In the genomic region with DNA sequence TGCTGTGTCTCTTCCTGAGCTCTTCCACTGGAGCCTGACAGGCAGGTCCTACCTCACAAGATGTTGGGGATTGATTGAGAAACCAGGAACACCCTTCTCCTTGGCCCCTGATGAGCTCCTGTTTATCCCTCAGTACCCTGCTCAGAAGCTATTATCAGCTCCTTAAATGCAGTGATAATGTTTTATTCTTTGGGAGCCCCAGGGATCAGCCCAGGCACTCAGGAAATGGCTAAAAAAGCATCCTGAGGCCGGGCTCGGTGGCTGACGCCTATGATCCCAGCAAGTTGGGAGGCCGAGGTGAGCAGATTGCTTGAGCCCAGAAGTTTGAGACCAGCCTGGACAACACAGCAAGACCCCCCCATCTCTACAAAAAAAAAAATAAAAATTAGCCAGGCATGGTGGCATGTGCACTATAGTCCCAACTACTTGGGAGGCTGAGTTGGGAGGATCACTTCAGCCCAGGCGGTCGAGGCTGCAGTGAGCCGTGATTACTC, we compare ENCODE assay signal across 18 cellular contexts. TPM values are rescaled to one million over a fixed set of nuclear protein-coding genes. Genes with fewer than 3 reads are reported as not detected.
DNase-seq lines count a peak whose midpoint lies in the region; ATAC-seq and TF ChIP-seq lines count a peak whose summit lies in the region.
"Had no signal": no experiment of that assay in that cellular context is flagged by ENCODE, and none has a peak within 500 bp of the region (broad histone marks: within the 10 kb centered on the region; RNA-seq: fewer than 3 reads in every experiment).

No MANE protein-coding gene starts in this region.

- peak overlapping the region in 1 of 8 donors; percentile 52 for H3K4me3 Mint-ChIP-seq in CD4-positive, alpha-beta memory T cell
- H3K4me3 Mint-ChIP-seq in activated T-helper 1 cell treated with anti-CD3 and anti-CD28 coated beads, Interleukin-12 subunit alpha, Interleukin-12 subunit beta, Interleukin-2, Interleukin-4 antibody, amounts not matched to agents 30 ng/mL and 10 ng/mL and 1 ng/mL, durations not matched to agents 14 hours and 24 hours and 36 hours: no peak overlapping the region
- no peak overlapping the region for H3K4me3 Mint-ChIP-seq in effector memory CD8-positive, alpha-beta T cell

- H3K4me1 ChIP-seq in CD4-positive, alpha-beta memory T cell (ENCODE audit: insufficient read depth, low read length): peaks cover 27% of the 10 kb centered on the region
- H3K4me1 ChIP-seq in mesenchymal stem cell (ENCODE audit: control insufficient read depth, insufficient read depth, low read depth, low read length) (peaks cover 29% of the 10 kb centered on the region), tibial nerve (peaks cover 0 to 21% (median 13%) of the 10 kb centered on the region in 4 donors), upper lobe of right lung (peaks cover 8% of the 10 kb centered on the region)

- H2BK5ac ChIP-seq in mesenchymal stem cell (ENCODE audit: low read depth, low read length, poor library complexity, severe bottlenecking): no peak overlapping the region

- H3K14ac ChIP-seq in mesenchymal stem cell (ENCODE audit: low read length in 2 of 2): no peak overlapping the region

- TF ChIP-seq EP300 in tibial nerve (IDR thresholded peaks at IDR 0.05): no peak

- H2BK12ac ChIP-seq in mesenchymal stem cell (ENCODE audit: low read length in 2 of 2): peak overlapping the region in 1 of 2 experiments; percentile 76

- no peak for DNase-seq in CD4-positive, alpha-beta memory T cell
- DNase-seq in activated T-helper 1 cell treated with anti-CD3 and anti-CD28 coated beads, Interleukin-12 subunit alpha, Interleukin-12 subunit beta, Interleukin-2, Interleukin-4 antibody, amounts not matched to agents 30 ng/mL and 10 ng/mL and 1 ng/mL, durations not matched to agents 14 hours and 24 hours and 36 hours (ENCODE audit: low spot score): no peak
- DNase-seq in mesenchymal stem cell: no peak
- no peak for DNase-seq in effector memory CD8-positive, alpha-beta T cell
- no peak for DNase-seq in tibial nerve (ENCODE audit: low spot score in 2 of 2)
- DNase-seq in C1 segment of cervical spinal cord (lab: John Stamatoyannopoulos, UW): no peak
- DNase-seq in upper lobe of right lung: no peak
- DNase-seq: effector CD8-positive, alpha-beta T cell; NCI-H1417 treated with DMSO at 0.1 percent for 48 hours; NCI-H774; stimulated activated CD4-positive, alpha-beta T cell treated with anti-CD3 and anti-CD28 coated beads, Interleukin-4, amount 100 ng/mL, for 1 hour had no signal

- H2AK5ac ChIP-seq in mesenchymal stem cell (ENCODE audit: low read length, severe bottlenecking): peak overlapping the region; percentile 18

- peak overlapping the region; percentile 13 for H2BK15ac ChIP-seq in mesenchymal stem cell (ENCODE audit: low read depth, poor library complexity, severe bottlenecking)

- peaks cover 7 to 46% (median 8%) of the 10 kb centered on the region in 4 donors for H3K4me1 Mint-ChIP-seq in CD4-positive, alpha-beta memory T cell
- H3K4me1 Mint-ChIP-seq in activated T-helper 1 cell treated with anti-CD3 and anti-CD28 coated beads, Interleukin-12 subunit alpha, Interleukin-12 subunit beta, Interleukin-2, Interleukin-4 antibody, amounts not matched to agents 30 ng/mL and 10 ng/mL and 1 ng/mL, durations not matched to agents 14 hours and 24 hours and 36 hours (ENCODE audit: low read depth): peaks cover 5% of the 10 kb centered on the region
- H3K4me1 Mint-ChIP-seq in effector memory CD8-positive, alpha-beta T cell (ENCODE audit: low read depth in 2 of 2): peaks cover 8 to 20% of the 10 kb centered on the region in 2 donors

- peaks cover 8 to 9% of the 10 kb centered on the region in 2 donors for H3K36me3 Mint-ChIP-seq in CD4-positive, alpha-beta memory T cell
- H3K36me3 Mint-ChIP-seq in activated T-helper 1 cell treated with anti-CD3 and anti-CD28 coated beads, Interleukin-12 subunit alpha, Interleukin-12 subunit beta, Interleukin-2, Interleukin-4 antibody, amounts not matched to agents 30 ng/mL and 10 ng/mL and 1 ng/mL, durations not matched to agents 14 hours and 24 hours and 36 hours (ENCODE audit: low read depth): peaks cover 9% of the 10 kb centered on the region
- H3K36me3 Mint-ChIP-seq in effector memory CD8-positive, alpha-beta T cell (ENCODE audit: insufficient read depth): peaks cover 34% of the 10 kb centered on the region

- no peak overlapping the region for H3K23ac ChIP-seq in mesenchymal stem cell (ENCODE audit: low read length in 2 of 2)

- H3K27me3 ChIP-seq in CD4-positive, alpha-beta memory T cell (ENCODE audit: insufficient read depth, low read length): no peaks in the 10 kb centered on the region
- H3K27me3 ChIP-seq in mesenchymal stem cell (ENCODE audit: control insufficient read depth in 1 of 2, insufficient read depth in 1 of 2, low read length in 2 of 2) (no peaks in the 10 kb centered on the region), tibial nerve (peaks cover 0 to under 1% of the 10 kb centered on the region in 2 donors), upper lobe of right lung (no peaks in the 10 kb centered on the region)
- H3K27me3 ChIP-seq: SJSA1, vagina had no signal

- TF ChIP-seq CTCF in 22Rv1 (IDR thresholded peaks at IDR 0.05) (no peak), tibial nerve (IDR thresholded peaks at IDR 0.05) (no peak), upper lobe of right lung (IDR thresholded peaks at IDR 0.05) (no peak)

- H2AFZ ChIP-seq in mesenchymal stem cell (ENCODE audit: low read depth, low read length): no peak overlapping the region

- 98% methylated on average over 7 of the region's 7 CpGs for WGBS in mesenchymal stem cell
- 57 to 78% methylated on average over 7 of the region's 7 CpGs for WGBS in tibial nerve, 2 donors

- H3K9me3 Mint-ChIP-seq in CD4-positive, alpha-beta memory T cell: peaks cover 5 to 27% (median 21%) of the 10 kb centered on the region in 8 donors
- peaks cover 19% of the 10 kb centered on the region for H3K9me3 Mint-ChIP-seq in activated T-helper 1 cell treated with anti-CD3 and anti-CD28 coated beads, Interleukin-12 subunit alpha, Interleukin-12 subunit beta, Interleukin-2, Interleukin-4 antibody, amounts not matched to agents 30 ng/mL and 10 ng/mL and 1 ng/mL, durations not matched to agents 14 hours and 24 hours and 36 hours
- peaks cover 6 to 20% of the 10 kb centered on the region in 2 donors for H3K9me3 Mint-ChIP-seq in effector memory CD8-positive, alpha-beta T cell

- ATAC-seq in effector memory CD8-positive, alpha-beta T cell (replicated peaks): no peak
- no peak for ATAC-seq in upper lobe of right lung

- intact Hi-C loops in CD4-positive, alpha-beta memory T cell (cut with micrococcal nuclease): no loop called here
- intact Hi-C loops in activated T-helper 1 cell treated with anti-CD3 and anti-CD28 coated beads, Interleukin-12 subunit alpha, Interleukin-12 subunit beta, Interleukin-2, Interleukin-4 antibody, amounts not matched to agents 30 ng/mL and 10 ng/mL and 1 ng/mL, durations not matched to agents 14 hours and 24 hours and 36 hours (cut with micrococcal nuclease): no loop called here
- intact Hi-C loops in upper lobe of right lung (cut with DNase I): no loop called here

- H4K91ac ChIP-seq in mesenchymal stem cell (ENCODE audit: low read length): peak overlapping the region; percentile 91

- H3K9ac ChIP-seq in mesenchymal stem cell (ENCODE audit: low read length): no peak overlapping the region

- TF ChIP-seq POLR2A in tibial nerve (IDR thresholded peaks at IDR 0.05): no peak

- no peak overlapping the region for H3K4me2 ChIP-seq in mesenchymal stem cell (ENCODE audit: low read length, poor library complexity, severe bottlenecking)

- H4K8ac ChIP-seq in mesenchymal stem cell (ENCODE audit: low read length): no peak overlapping the region

- no peaks in the 10 kb centered on the region for H3K36me3 ChIP-seq in CD4-positive, alpha-beta memory T cell (ENCODE audit: insufficient read depth, low read length)
- H3K36me3 ChIP-seq in mesenchymal stem cell (ENCODE audit: control insufficient read depth in 1 of 2, insufficient read depth in 2 of 2, low read depth in 1 of 2, low read length in 2 of 2): peaks cover 0 to 3% of the 10 kb centered on the region in 2 experiments
- H3K36me3 ChIP-seq in tibial nerve: no peaks in the 10 kb centered on the region
- no peaks in the 10 kb centered on the region for H3K36me3 ChIP-seq in upper lobe of right lung
- H3K36me3 ChIP-seq: cardiac muscle cell, vagina had no signal

- H3K9me3 ChIP-seq in CD4-positive, alpha-beta memory T cell (ENCODE audit: control insufficient read depth in 1 of 2, low read length in 2 of 2): peaks cover 0 to 6% of the 10 kb centered on the region in 2 donors
- H3K9me3 ChIP-seq in mesenchymal stem cell (ENCODE audit: control insufficient read depth, low read length): peaks cover 9% of the 10 kb centered on the region
- peaks cover 0 to 18% (median 2%) of the 10 kb centered on the region in 4 donors for H3K9me3 ChIP-seq in tibial nerve
- H3K9me3 ChIP-seq in upper lobe of right lung: no peaks in the 10 kb centered on the region

- peak overlapping the region; percentile 16 to 51 for H3K18ac ChIP-seq in mesenchymal stem cell (ENCODE audit: low read depth in 1 of 2, low read length in 2 of 2)

- H2BK120ac ChIP-seq in mesenchymal stem cell (ENCODE audit: low read depth, low read length): no peak overlapping the region

- POLR2A ChIA-PET in CD4-positive, alpha-beta memory T cell (lab: Charles Lee; ENCODE audit: partially characterized antibody): interaction anchor here (0.8 to 1.1 kb wide), 2 partner anchors 7 to 32 kb away, joined by 3 to 4 read pairs; a partner anchor contains a TSS

- peaks cover 1 to 2% of the 10 kb centered on the region in 2 donors for H3K27me3 Mint-ChIP-seq in CD4-positive, alpha-beta memory T cell
- no peaks in the 10 kb centered on the region for H3K27me3 Mint-ChIP-seq in activated T-helper 1 cell treated with anti-CD3 and anti-CD28 coated beads, Interleukin-12 subunit alpha, Interleukin-12 subunit beta, Interleukin-2, Interleukin-4 antibody, amounts not matched to agents 30 ng/mL and 10 ng/mL and 1 ng/mL, durations not matched to agents 14 hours and 24 hours and 36 hours (ENCODE audit: insufficient read depth)
- H3K27me3 Mint-ChIP-seq in effector memory CD8-positive, alpha-beta T cell: peaks cover 6 to 10% of the 10 kb centered on the region in 2 donors

- no peak overlapping the region for H3K4me3 ChIP-seq in CD4-positive, alpha-beta memory T cell (ENCODE audit: low read length in 2 of 2)
- H3K4me3 ChIP-seq in mesenchymal stem cell (ENCODE audit: insufficient read depth in 1 of 2, low read depth in 1 of 2, low read length in 2 of 2): no peak overlapping the region
- no peak overlapping the region for H3K4me3 ChIP-seq in tibial nerve
- no peak overlapping the region for H3K4me3 ChIP-seq in upper lobe of right lung
- H3K4me3 ChIP-seq: cardiac muscle cell, GM12878, SJSA1, vagina had no signal

- H3K4ac ChIP-seq in mesenchymal stem cell (ENCODE audit: low read depth in 1 of 2, low read length in 2 of 2): no peak overlapping the region

- H3K27ac ChIP-seq in 22Rv1: peak overlapping the region; percentile 79
- no peak overlapping the region for H3K27ac ChIP-seq in CD4-positive, alpha-beta memory T cell (ENCODE audit: low read depth, low read length)
- no peak overlapping the region for H3K27ac ChIP-seq in mesenchymal stem cell (ENCODE audit: low read length, poor library complexity, severe bottlenecking)
- H3K27ac ChIP-seq in tibial nerve: no peak overlapping the region
- no peak overlapping the region for H3K27ac ChIP-seq in upper lobe of right lung
- H3K27ac ChIP-seq: cardiac muscle cell, vagina had no signal

- CTCF ChIA-PET in CD4-positive, alpha-beta memory T cell (lab: Charles Lee; ENCODE audit: partially characterized antibody): interaction anchor here (1.1 to 2.3 kb wide), 4 partner anchors 10 to 403 kb away, joined by 3 to 9 read pairs (median 4); no protein-coding TSS in a partner anchor

- peak overlapping the region in 5 of 7 donors; percentile 37 to 80 (median 72) for H3K27ac Mint-ChIP-seq in CD4-positive, alpha-beta memory T cell
- peak overlapping the region; percentile 23 for H3K27ac Mint-ChIP-seq in activated T-helper 1 cell treated with anti-CD3 and anti-CD28 coated beads, Interleukin-12 subunit alpha, Interleukin-12 subunit beta, Interleukin-2, Interleukin-4 antibody, amounts not matched to agents 30 ng/mL and 10 ng/mL and 1 ng/mL, durations not matched to agents 14 hours and 24 hours and 36 hours
- peak overlapping the region in 1 of 2 donors; percentile 73 for H3K27ac Mint-ChIP-seq in effector memory CD8-positive, alpha-beta T cell
- H3K27ac Mint-ChIP-seq: progenitor cell of endocrine pancreas had no signal

- H3K79me1 ChIP-seq in mesenchymal stem cell (replicated peaks; ENCODE audit: low read length, poor library complexity, severe bottlenecking): peaks cover under 1% of the 10 kb centered on the region

RNA-seq across cellular contexts. Expression of a gene that starts 4.9 kb away (rescaled TPM):
- 1 to 10 TPM; 1.1 TPM for total RNA-seq in CD4-positive, alpha-beta memory T cell
- 1 to 10 TPM in 1 of 2 donors, under 1 TPM in 1; 0.58 to 1.9 TPM for polyA plus RNA-seq in CD4-positive, alpha-beta memory T cell
- total RNA-seq in activated T-helper 1 cell treated with anti-CD3 and anti-CD28 coated beads, Interleukin-12 subunit alpha, Interleukin-12 subunit beta, Interleukin-2, Interleukin-4 antibody, amounts not matched to agents 30 ng/mL and 10 ng/mL and 1 ng/mL, durations not matched to agents 14 hours and 24 hours and 36 hours: 25.7 and 28.0 TPM in 2 replicates
- polyA plus RNA-seq in mesenchymal stem cell (2013, experiment 1 of 2): 272 TPM
- polyA plus RNA-seq in mesenchymal stem cell (2013, experiment 2 of 2): 276 TPM
- total RNA-seq in tibial nerve: 1 to 10 TPM; 3.3 to 6.1 (median 5.1) TPM
- total RNA-seq in upper lobe of right lung: 15.5 TPM
- total RNA-seq: skeletal muscle tissue had no signal

RNA-seq across cellular contexts. Expression of a gene that starts 48.5 kb away (rescaled TPM):
- total RNA-seq in CD4-positive, alpha-beta memory T cell: 1 to 10 TPM; 4.9 to 6.1 TPM
- polyA plus RNA-seq in CD4-positive, alpha-beta memory T cell: under 1 TPM; 0.10 to 0.73 TPM
- total RNA-seq in activated T-helper 1 cell treated with anti-CD3 and anti-CD28 coated beads, Interleukin-12 subunit alpha, Interleukin-12 subunit beta, Interleukin-2, Interleukin-4 antibody, amounts not matched to agents 30 ng/mL and 10 ng/mL and 1 ng/mL, durations not matched to agents 14 hours and 24 hours and 36 hours: 3.1 and 3.9 TPM in 2 replicates
- polyA plus RNA-seq in mesenchymal stem cell (2013, experiment 1 of 2): 29.4 TPM
- 31.0 TPM for polyA plus RNA-seq in mesenchymal stem cell (2013, experiment 2 of 2)
- 100 to 1,000 TPM; 128 to 330 (median 260) TPM for total RNA-seq in tibial nerve
- 42.1 TPM for total RNA-seq in upper lobe of right lung

RNA-seq across cellular contexts. Expression of a gene that starts 58.0 kb away (rescaled TPM):
- 100 to 1,000 TPM; 299 to 303 TPM for total RNA-seq in CD4-positive, alpha-beta memory T cell
- 100 to 1,000 TPM; 153 to 160 TPM for polyA plus RNA-seq in CD4-positive, alpha-beta memory T cell
- total RNA-seq in activated T-helper 1 cell treated with anti-CD3 and anti-CD28 coated beads, Interleukin-12 subunit alpha, Interleukin-12 subunit beta, Interleukin-2, Interleukin-4 antibody, amounts not matched to agents 30 ng/mL and 10 ng/mL and 1 ng/mL, durations not matched to agents 14 hours and 24 hours and 36 hours: 284 and 285 TPM in 2 replicates
- polyA plus RNA-seq in mesenchymal stem cell (2013, experiment 1 of 2): 67.4 TPM
- 68.8 TPM for polyA plus RNA-seq in mesenchymal stem cell (2013, experiment 2 of 2)
- total RNA-seq in tibial nerve: 100 to 1,000 TPM in 2 of 4 donors, 10 to 100 TPM in 2; 94.3 to 129 (median 111) TPM
- 92.7 TPM for total RNA-seq in upper lobe of right lung
